ENCODE assay signal across 8 cellular contexts in genomic region chr10:50614444-50615137, GRCh38. TPM values are rescaled to one million over a fixed set of nuclear protein-coding genes. Genes with fewer than 3 reads are reported as not detected.
DNase-seq lines count a peak whose midpoint lies in the region; ATAC-seq and TF ChIP-seq lines count a peak whose summit lies in the region.

No MANE protein-coding gene starts in this region.

- peak overlapping the region; percentile 71 for H3K27ac Mint-ChIP-seq in T-helper 17 cell
- no peak overlapping the region for H3K27ac Mint-ChIP-seq in activated T-helper 2 cell treated with anti-CD3 and anti-CD28 coated beads, Interferon-gamma antibody, Interleukin-2, Interleukin-4, amounts not matched to agents 10 μg/mL and 5 μg/mL and 100 μg/mL, durations not matched to agents 14 hours and 24 hours and 36 hours

- H3K4me3 ChIP-seq in right lobe of liver = no peak overlapping the region

- no peak overlapping the region for H3K4me3 Mint-ChIP-seq in T-helper 17 cell
- no peak overlapping the region for H3K4me3 Mint-ChIP-seq in activated T-helper 2 cell treated with anti-CD3 and anti-CD28 coated beads, Interferon-gamma antibody, Interleukin-2, Interleukin-4, amounts not matched to agents 10 μg/mL and 5 μg/mL and 100 μg/mL, durations not matched to agents 14 hours and 24 hours and 36 hours (ENCODE audit: low read depth)

- H3K4me1 ChIP-seq in right lobe of liver = peaks cover 0 to 30% (median 11%) of the 10 kb centered on the region in 4 donors

- H3K4me1 Mint-ChIP-seq in T-helper 17 cell = peaks cover 47% of the 10 kb centered on the region
- H3K4me1 Mint-ChIP-seq in activated T-helper 2 cell treated with anti-CD3 and anti-CD28 coated beads, Interferon-gamma antibody, Interleukin-2, Interleukin-4, amounts not matched to agents 10 μg/mL and 5 μg/mL and 100 μg/mL, durations not matched to agents 14 hours and 24 hours and 36 hours (ENCODE audit: low read depth) = peaks cover 13% of the 10 kb centered on the region

- no peaks in the 10 kb centered on the region for H3K27me3 Mint-ChIP-seq in T-helper 17 cell
- H3K27me3 Mint-ChIP-seq in activated T-helper 2 cell treated with anti-CD3 and anti-CD28 coated beads, Interferon-gamma antibody, Interleukin-2, Interleukin-4, amounts not matched to agents 10 μg/mL and 5 μg/mL and 100 μg/mL, durations not matched to agents 14 hours and 24 hours and 36 hours (ENCODE audit: low read depth) = peaks cover 5% of the 10 kb centered on the region

- WGBS in right lobe of liver (ENCODE audit: insufficient coverage, low coverage, low lambda C conversion rate, missing lambda C conversion rate) = 75% methylated on average over 2 of the region's 7 CpGs

- H3K27ac ChIP-seq in right lobe of liver = no peak overlapping the region

- no peaks in the 10 kb centered on the region for H3K9me3 Mint-ChIP-seq in activated T-helper 2 cell treated with anti-CD3 and anti-CD28 coated beads, Interferon-gamma antibody, Interleukin-2, Interleukin-4, amounts not matched to agents 10 μg/mL and 5 μg/mL and 100 μg/mL, durations not matched to agents 14 hours and 24 hours and 36 hours

- no peaks in the 10 kb centered on the region for H3K9me3 ChIP-seq in T-helper 17 cell (ENCODE audit: control insufficient read depth, low read length, poor library complexity, severe bottlenecking)
- H3K9me3 ChIP-seq in right lobe of liver = no peaks in the 10 kb centered on the region

- DNase-seq in NCI-H1694 (lab: John Stamatoyannopoulos, UW) (peak; percentile 3), NCI-H1694 treated with DMSO at 0.1 percent for 48 hours (lab: John Stamatoyannopoulos, UW) (no peak), T-helper 17 cell (no peak), right lobe of liver (no peak), SKM-1 treated with dmso at 0.1 percent for 144 hours (lab: John Stamatoyannopoulos, UW; ENCODE audit: unreplicated experiment) (no peak), NCI-H1105 treated with DMSO at 0.1 percent for 48 hours (lab: John Stamatoyannopoulos, UW) (no peak)
- no peak for DNase-seq in activated T-helper 2 cell treated with anti-CD3 and anti-CD28 coated beads, Interferon-gamma antibody, Interleukin-2, Interleukin-4, amounts not matched to agents 10 μg/mL and 5 μg/mL and 100 μg/mL, durations not matched to agents 14 hours and 24 hours and 36 hours (ENCODE audit: low spot score)

- peak; percentile 20 to 32 (median 26) for TF ChIP-seq CTCF in right lobe of liver (IDR thresholded peaks at IDR 0.05)

- H3K36me3 Mint-ChIP-seq in T-helper 17 cell (ENCODE audit: low read depth) = peaks cover 3% of the 10 kb centered on the region
- H3K36me3 Mint-ChIP-seq in activated T-helper 2 cell treated with anti-CD3 and anti-CD28 coated beads, Interferon-gamma antibody, Interleukin-2, Interleukin-4, amounts not matched to agents 10 μg/mL and 5 μg/mL and 100 μg/mL, durations not matched to agents 14 hours and 24 hours and 36 hours (ENCODE audit: low read depth) = no peaks in the 10 kb centered on the region

- H3K36me3 ChIP-seq in right lobe of liver = no peaks in the 10 kb centered on the region

- no peaks in the 10 kb centered on the region for H3K27me3 ChIP-seq in right lobe of liver

- intact Hi-C loops in right lobe of liver (cut with DNase I) = no loop called here
- intact Hi-C loops in activated T-helper 2 cell treated with anti-CD3 and anti-CD28 coated beads, Interferon-gamma antibody, Interleukin-2, Interleukin-4, amounts not matched to agents 10 μg/mL and 5 μg/mL and 100 μg/mL, durations not matched to agents 14 hours and 24 hours and 36 hours (cut with micrococcal nuclease) = no loop called here

- no peak for TF ChIP-seq POLR2A in right lobe of liver (IDR thresholded peaks at IDR 0.05)

- peak; percentile 38 for ATAC-seq in HG02852 (IDR thresholded peaks at IDR 0.05; ENCODE audit: unreplicated experiment)
- peak; percentile 87 for ATAC-seq in T-helper 17 cell
- ATAC-seq in right lobe of liver = peak; percentile 67 to 79 (median 71)

RNA-seq across cellular contexts. Expression of gene SGMS1, which starts 9.2 kb away (rescaled TPM):
- 10 to 100 TPM; 45.3 to 51.3 TPM for total RNA-seq in T-helper 17 cell
- 10 to 100 TPM; 13.6 to 49.8 (median 20.0) TPM for total RNA-seq in right lobe of liver
- 10.7 and 11.3 TPM in 2 replicates for total RNA-seq in activated T-helper 2 cell treated with anti-CD3 and anti-CD28 coated beads, Interferon-gamma antibody, Interleukin-2, Interleukin-4, amounts not matched to agents 10 μg/mL and 5 μg/mL and 100 μg/mL, durations not matched to agents 14 hours and 24 hours and 36 hours
